ENCODE assay signal across 21 cellular contexts in the genomic region with DNA sequence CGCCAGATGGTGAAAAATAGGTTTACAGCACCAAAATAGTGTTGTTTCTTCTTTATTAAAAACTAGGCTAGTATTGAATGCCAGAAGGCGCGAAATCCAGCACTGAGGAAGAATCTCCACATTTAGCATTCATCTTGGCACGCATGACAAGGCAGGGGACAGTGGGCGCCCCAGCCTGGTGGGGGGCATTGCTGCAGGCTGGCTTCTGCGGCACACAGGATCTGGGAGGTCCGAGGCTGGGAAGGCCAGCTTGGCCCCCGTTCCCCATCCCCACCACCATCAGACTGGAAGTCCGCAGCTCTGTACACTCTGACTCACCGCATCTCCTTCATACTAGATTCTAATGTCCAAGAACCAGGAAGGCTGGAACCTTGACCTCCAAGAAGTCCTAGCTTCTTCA.
"Had no signal": no experiment of that assay in that cellular context is flagged by ENCODE, and none has a peak within 500 bp of the region (broad histone marks: within the 10 kb centered on the region; RNA-seq: fewer than 3 reads in every experiment).

No MANE protein-coding gene starts in this region.

- H3K79me2 ChIP-seq: parathyroid adenoma had no signal

- FAIRE-seq: kidney had no signal

- H3K9me3 Mint-ChIP-seq: stimulated activated naive CD8-positive, alpha-beta T cell treated with anti-CD3 and anti-CD28 coated beads, Interleukin-15, amount 100 ng/mL, for 72 hours had no signal

- H3K4me3 Mint-ChIP-seq: naive thymus-derived CD4-positive, alpha-beta T cell; nephron progenitor cell; stimulated activated memory B cell treated with anti-CD40 and anti-IgM and Interleukin-4, amounts not matched to agents 10 μg/mL and 1 μg/mL and 100 μg/mL, for 72 hours; stimulated activated naive CD8-positive, alpha-beta T cell treated with anti-CD3 and anti-CD28 coated beads, Interleukin-15, amount 100 ng/mL, for 72 hours had no signal

- H2AFZ ChIP-seq: parathyroid adenoma had no signal

- DNase-seq: colonic mucosa; dermis blood vessel endothelial cell; esophagus squamous epithelium; foreskin fibroblast; glutamatergic neuron; kidney; mesendoderm; naive thymus-derived CD4-positive, alpha-beta T cell; nephron progenitor cell; right lobe of liver; spleen; stimulated activated CD4-positive, alpha-beta T cell treated with anti-CD3 and anti-CD28 coated beads, Interleukin-15, amount 100 ng/mL, for 24 hours; stimulated activated CD4-positive, alpha-beta T cell treated with anti-CD3 and anti-CD28 coated beads, Interleukin-1b, Interleukin-23, amount 100 ng/mL, for 48 hours; stimulated activated CD4-positive, alpha-beta T cell treated with anti-CD3 and anti-CD28 coated beads, Interleukin-4, amount 100 ng/mL, for 24 hours; stimulated activated naive CD8-positive, alpha-beta T cell treated with anti-CD3 and anti-CD28 coated beads, Interleukin-15, amount 100 ng/mL, for 72 hours; testis; transverse colon had no signal

- H3K9me3 ChIP-seq: colonic mucosa, esophagus squamous epithelium, gastroesophageal sphincter, prostate gland, right lobe of liver, testis, transverse colon had no signal

- H3K9ac ChIP-seq: parathyroid adenoma had no signal

- H3K36me3 ChIP-seq: colonic mucosa, esophagus squamous epithelium, gastroesophageal sphincter, prostate gland, right lobe of liver, spleen, transverse colon had no signal

- H3K36me3 Mint-ChIP-seq: stimulated activated memory B cell treated with anti-CD40 and anti-IgM and Interleukin-4, amounts not matched to agents 10 μg/mL and 1 μg/mL and 100 μg/mL, for 72 hours had no signal

- H3K27ac ChIP-seq: colonic mucosa, esophagus squamous epithelium, gastroesophageal sphincter, parathyroid adenoma, prostate gland, right lobe of liver, spleen, testis, transverse colon had no signal

- H3K4me3 ChIP-seq: colonic mucosa, esophagus squamous epithelium, gastroesophageal sphincter, prostate gland, right lobe of liver, spleen, testis, transverse colon had no signal

- H3K4me1 Mint-ChIP-seq: nephron progenitor cell had no signal

- H3K27me3 ChIP-seq: colonic mucosa, esophagus squamous epithelium, gastroesophageal sphincter, right lobe of liver, testis, transverse colon had no signal

- H3K27me3 Mint-ChIP-seq: naive thymus-derived CD4-positive, alpha-beta T cell; stimulated activated memory B cell treated with anti-CD40 and anti-IgM and Interleukin-4, amounts not matched to agents 10 μg/mL and 1 μg/mL and 100 μg/mL, for 72 hours; stimulated activated naive CD8-positive, alpha-beta T cell treated with anti-CD3 and anti-CD28 coated beads, Interleukin-15, amount 100 ng/mL, for 72 hours had no signal

- H3K27ac Mint-ChIP-seq: naive thymus-derived CD4-positive, alpha-beta T cell; nephron progenitor cell; stimulated activated memory B cell treated with anti-CD40 and anti-IgM and Interleukin-4, amounts not matched to agents 10 μg/mL and 1 μg/mL and 100 μg/mL, for 72 hours; stimulated activated naive CD8-positive, alpha-beta T cell treated with anti-CD3 and anti-CD28 coated beads, Interleukin-15, amount 100 ng/mL, for 72 hours had no signal

- ATAC-seq: gastroesophageal sphincter; naive thymus-derived CD4-positive, alpha-beta T cell; right lobe of liver; stimulated activated memory B cell treated with anti-CD40 and anti-IgM and Interleukin-4, amounts not matched to agents 10 μg/mL and 1 μg/mL and 100 μg/mL, for 72 hours; stimulated activated naive CD8-positive, alpha-beta T cell treated with anti-CD3 and anti-CD28 coated beads, Interleukin-15, amount 100 ng/mL, for 72 hours had no signal

- H3K4me1 ChIP-seq: colonic mucosa, gastroesophageal sphincter, parathyroid adenoma, prostate gland, testis had no signal
